ENCODE assay signal across 8 cellular contexts in genomic region chr16:1610071-1610840, GRCh38. TPM values are rescaled to one million over a fixed set of nuclear protein-coding genes. Genes with fewer than 3 reads are reported as not detected.
DNase-seq lines count a peak whose midpoint lies in the region; ATAC-seq and TF ChIP-seq lines count a peak whose summit lies in the region.

No MANE protein-coding gene starts in this region.

- CTCF ChIA-PET in activated CD4-positive, alpha-beta memory T cell treated with anti-CD3 and anti-CD28 coated beads for 36 hours (lab: Charles Lee), result interaction anchor here (0.8 to 1.9 kb wide), 4 partner anchors 96 to 282 kb away, joined by 3 to 8 read pairs (median 4); partner anchors contain the start of genes MAPK8IP3, NUBP2 and SPSB3

- H3K27ac ChIP-seq in dorsolateral prefrontal cortex (peak overlapping the region in 57 of 59 donors; percentile 23 to 91 (median 77)), liver (ENCODE audit: low read depth in 1 of 2, low read length in 2 of 2) (peak overlapping the region; percentile 64 to 92)

- peak overlapping the region; percentile 86 for H3K4me3 Mint-ChIP-seq in activated CD4-positive, alpha-beta memory T cell treated with anti-CD3 and anti-CD28 coated beads for 36 hours

- 2% methylated on average over 85 of the region's 85 CpGs for whole genome bisulfite sequencing in liver

- POLR2A ChIA-PET in activated CD4-positive, alpha-beta memory T cell treated with anti-CD3 and anti-CD28 coated beads for 36 hours (lab: Charles Lee), result interaction anchor here (0.9 to 1.4 kb wide), 4 partner anchors 67 to 189 kb away, joined by 3 to 4 read pairs (median 4); partner anchors contain the start of gene UQCC4

- peaks cover 32% of the 10 kb centered on the region for H3K4me1 Mint-ChIP-seq in activated CD4-positive, alpha-beta memory T cell treated with anti-CD3 and anti-CD28 coated beads for 36 hours (ENCODE audit: low read depth)

- H3K4me3 ChIP-seq in dorsolateral prefrontal cortex (peak overlapping the region; percentile 72 to 99 (median 91)), liver (ENCODE audit: low read depth in 1 of 3, low read length in 3 of 3) (peak overlapping the region; percentile 22 to 58 (median 39))

- no peaks in the 10 kb centered on the region for H3K9me3 ChIP-seq in liver (ENCODE audit: control insufficient read depth in 4 of 4, low read length in 3 of 4)

- peak overlapping the region in 1 of 2 donors; percentile 1 for H3K9ac ChIP-seq in liver (ENCODE audit: low read depth in 1 of 2, low read length in 2 of 2)

- peaks cover 4 to 40% (median 29%) of the 10 kb centered on the region in 4 donors for H3K4me1 ChIP-seq in liver (ENCODE audit: control insufficient read depth in 4 of 4, insufficient read depth in 4 of 4, low read length in 3 of 4)

- peaks cover 7% of the 10 kb centered on the region for H3K36me3 Mint-ChIP-seq in activated CD4-positive, alpha-beta memory T cell treated with anti-CD3 and anti-CD28 coated beads for 36 hours

- H3K27me3 ChIP-seq in dorsolateral prefrontal cortex, result no peaks in the 10 kb centered on the region
- no peaks in the 10 kb centered on the region for H3K27me3 ChIP-seq in liver (ENCODE audit: control insufficient read depth in 4 of 4, insufficient read depth in 4 of 4, low read length in 3 of 4)

- DNase-seq in NCI-H2107 (lab: John Stamatoyannopoulos, UW), result peak; percentile 81
- no peak for DNase-seq in NCI-H2107 treated with DMSO at 0.1 percent for 48 hours (lab: John Stamatoyannopoulos, UW; ENCODE audit: unreplicated experiment)
- DNase-seq in NCI-H82 (lab: John Stamatoyannopoulos, UW), result peak; percentile 94
- peak; percentile 93 for DNase-seq in activated CD4-positive, alpha-beta memory T cell treated with anti-CD3 and anti-CD28 coated beads for 36 hours
- peak; percentile 55 to 89 (median 66) for DNase-seq in dorsolateral prefrontal cortex
- DNase-seq in stimulated activated CD4-positive, alpha-beta T cell treated with anti-CD3 and anti-CD28 coated beads, Interleukin-2, amount 100 ng/mL, for 4 hours (ENCODE audit: low read depth), result peak; percentile 85

- no peaks in the 10 kb centered on the region for H3K9me3 Mint-ChIP-seq in activated CD4-positive, alpha-beta memory T cell treated with anti-CD3 and anti-CD28 coated beads for 36 hours

- intact Hi-C loops in activated CD4-positive, alpha-beta memory T cell treated with anti-CD3 and anti-CD28 coated beads for 36 hours (cut with micrococcal nuclease), result loop anchor here (5.0 kb wide), 4 partner anchors 68 to 352 kb away; partner anchors contain the start of genes EME2, MRPS34, NME3 and RPS2
- intact Hi-C loops in dorsolateral prefrontal cortex (cut with DNase I), result loop anchor here (5.0 to 10.0 kb wide), 7 partner anchors 65 to 355 kb away; partner anchors contain the start of genes FAHD1 (in 2 of the 2), HAGH (in 2 of the 2), EME2 (in 1 of the 2) and JPT2 (in 1 of the 2)

- TF ChIP-seq CTCF in dorsolateral prefrontal cortex (IDR thresholded peaks at IDR 0.05 in 54 of 56, conservative IDR thresholded peaks at IDR 0.05 in 2 of 56; ENCODE audit: low read depth in 1 of 56, partially characterized antibody in 56 of 56) (peak in 12 of 56 donors; percentile 4 to 29 (median 12)), liver (IDR thresholded peaks at IDR 0.05; ENCODE audit: low read depth, low read length, missing input control) (no peak)

- peak; percentile 48 for ATAC-seq in HG03460 (IDR thresholded peaks at IDR 0.05; ENCODE audit: unreplicated experiment)

- H3K27me3 Mint-ChIP-seq in activated CD4-positive, alpha-beta memory T cell treated with anti-CD3 and anti-CD28 coated beads for 36 hours, result no peaks in the 10 kb centered on the region

- H3K36me3 ChIP-seq in liver (ENCODE audit: control insufficient read depth in 4 of 4, insufficient read depth in 3 of 4, low read depth in 1 of 4, low read length in 3 of 4), result peaks cover 0 to 9% (median 0%) of the 10 kb centered on the region in 4 donors

- no peak overlapping the region for H3K27ac Mint-ChIP-seq in activated CD4-positive, alpha-beta memory T cell treated with anti-CD3 and anti-CD28 coated beads for 36 hours

- TF ChIP-seq RAD21 in liver (IDR thresholded peaks at IDR 0.05), result no peak

TF ChIP-seq in liver, 16 proteins besides CTCF, POLR2A, EP300 and RAD21:
- peak; percentile 73 for TF ChIP-seq HNF4G (IDR thresholded peaks at IDR 0.05)
- TF ChIP-seq RXRA (IDR thresholded peaks at IDR 0.05), result peak; percentile 67 to 72
- TF ChIP-seq MAX (IDR thresholded peaks at IDR 0.05), result no peak
- TF ChIP-seq GABPA (IDR thresholded peaks at IDR 0.05 in 1 of 2, conservative IDR thresholded peaks at IDR 0.05 in 1 of 2), result peak in 1 of 2 donors; percentile 51
- TF ChIP-seq FOXA2 (IDR thresholded peaks at IDR 0.05), result no peak
- peak in 1 of 2 donors; percentile 17 for TF ChIP-seq HNF4A (conservative IDR thresholded peaks at IDR 0.05)
- no peak for TF ChIP-seq JUND (IDR thresholded peaks at IDR 0.05)
- TF ChIP-seq REST (IDR thresholded peaks at IDR 0.05), result no peak
- no peak for TF ChIP-seq ZBTB33 (IDR thresholded peaks at IDR 0.05)
- no peak for TF ChIP-seq TAF1 (conservative IDR thresholded peaks at IDR 0.05)
- TF ChIP-seq EGR1 (IDR thresholded peaks at IDR 0.05; ENCODE audit: low read depth in 2 of 2), result no peak
- no peak for TF ChIP-seq FOXA1 (IDR thresholded peaks at IDR 0.05)
- TF ChIP-seq SP1 (IDR thresholded peaks at IDR 0.05), result peak; percentile 45
- peak; percentile 34 for TF ChIP-seq YY1 (IDR thresholded peaks at IDR 0.05)
- no peak for TF ChIP-seq ATF3 (IDR thresholded peaks at IDR 0.05)
- TF ChIP-seq NR2F2 (IDR thresholded peaks at IDR 0.05), result peak; percentile 42

RNA-seq across cellular contexts. Expression of gene IFT140, which starts 1.6 kb away (rescaled TPM):
- total RNA-seq in activated CD4-positive, alpha-beta memory T cell treated with anti-CD3 and anti-CD28 coated beads for 36 hours, result 1 to 10 TPM; 8.4 to 9.5 TPM
- total RNA-seq in dorsolateral prefrontal cortex (10 to 100 TPM; 17.4 to 54.2 (median 33.3) TPM), liver (1 to 10 TPM; 5.4 to 8.1 TPM)
- polyA plus RNA-seq in liver, result 1 to 10 TPM; 1.3 to 2.1 TPM

RNA-seq across cellular contexts. Expression of gene CRAMP1, which starts 1.9 kb away (rescaled TPM):
- total RNA-seq in activated CD4-positive, alpha-beta memory T cell treated with anti-CD3 and anti-CD28 coated beads for 36 hours, result 10 to 100 TPM; 14.5 to 14.6 TPM
- total RNA-seq in dorsolateral prefrontal cortex (10 to 100 TPM; 19.9 to 44.9 (median 27.3) TPM), liver (1 to 10 TPM; 6.0 to 6.4 TPM)
- 1 to 10 TPM; 1.1 to 2.5 TPM for polyA plus RNA-seq in liver
